25 cellular contexts compared by ENCODE assay signal in the genomic region with DNA sequence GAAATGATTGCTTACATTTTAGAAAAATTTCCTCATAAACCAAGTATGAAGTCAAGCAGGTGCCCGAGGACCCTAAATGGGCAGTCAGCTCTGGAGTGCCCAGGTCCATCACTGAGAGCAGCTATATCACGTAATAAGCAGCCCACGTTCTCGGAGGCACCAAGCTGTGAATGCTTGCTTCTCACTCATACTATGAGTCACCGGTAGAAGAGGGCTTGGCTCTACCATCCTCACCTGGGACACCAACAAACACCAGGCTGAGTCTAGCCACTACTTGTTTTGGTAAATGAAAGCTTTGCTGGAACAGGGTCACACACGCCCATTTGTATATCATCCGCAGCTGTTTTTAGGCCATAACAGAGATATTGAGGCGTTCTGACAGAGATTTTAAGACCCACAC.
"Had no signal": no experiment of that assay in that cellular context is flagged by ENCODE, and none has a peak within 500 bp of the region (broad histone marks: within the 10 kb centered on the region; RNA-seq: fewer than 3 reads in every experiment).

No MANE protein-coding gene starts in this region.

- H3K27me3 ChIP-seq: body of pancreas, hepatocyte, left lung, tibial artery had no signal

- H3K27ac ChIP-seq: body of pancreas, hepatocyte, left lung, prostate gland, tibial artery had no signal

- H3K4me2 ChIP-seq: hepatocyte had no signal

- H3K4me3 Mint-ChIP-seq: activated CD4-positive, alpha-beta T cell treated with anti-CD3 and anti-CD28 coated beads, Interleukin-2, amount 10 ng/mL, durations not matched to agents 7 days and 5 days; activated CD8-positive, alpha-beta T cell treated with anti-CD3 and anti-CD28 coated beads, Interleukin-2, amount 10 ng/mL, durations not matched to agents 7 days and 5 days; activated naive CD8-positive, alpha-beta T cell treated with anti-CD3 and anti-CD28 coated beads, Interleukin-2, amount 50 U/mL, for 24 hours; activated T-helper 1 cell treated with anti-CD3 and anti-CD28 coated beads, Interleukin-12 subunit alpha, Interleukin-12 subunit beta, Interleukin-2, Interleukin-4 antibody, amounts not matched to agents 30 ng/mL and 10 ng/mL and 1 ng/mL, durations not matched to agents 14 hours and 24 hours and 36 hours; immature natural killer cell; naive thymus-derived CD4-positive, alpha-beta T cell; neural crest cell; T-cell; T-helper 2 cell treated with Interferon-gamma antibody and Interleukin-4, amounts not matched to agents 5 μg/mL and 100 μg/mL, for 36 hours had no signal

- H3K9me3 ChIP-seq: body of pancreas, left lung, prostate gland, tibial artery had no signal

- H3K27me3 Mint-ChIP-seq: activated CD4-positive, alpha-beta T cell treated with anti-CD3 and anti-CD28 coated beads, Interleukin-2, amount 10 ng/mL, durations not matched to agents 7 days and 5 days; activated naive CD8-positive, alpha-beta T cell treated with anti-CD3 and anti-CD28 coated beads, Interleukin-2, amount 50 U/mL, for 24 hours; naive thymus-derived CD4-positive, alpha-beta T cell; T-cell had no signal

- H3K4me1 ChIP-seq: body of pancreas, left lung, prostate gland had no signal

- ATAC-seq: activated CD4-positive, CD25-positive, alpha-beta regulatory T cell treated with anti-CD3 and anti-CD28 coated beads, Interleukin-2, amount 50 U/mL, for 24 hours; activated CD8-positive, alpha-beta T cell treated with anti-CD3 and anti-CD28 coated beads, Interleukin-2, amount 10 ng/mL, durations not matched to agents 7 days and 5 days; activated naive CD8-positive, alpha-beta T cell treated with anti-CD3 and anti-CD28 coated beads, Interleukin-2, amount 50 U/mL, for 24 hours; body of pancreas; left lung; naive thymus-derived CD4-positive, alpha-beta T cell; T-cell had no signal

- H3K36me3 ChIP-seq: left lung, prostate gland, tibial artery had no signal

- H3K79me2 ChIP-seq: hepatocyte had no signal

- H3K9me3 Mint-ChIP-seq: activated CD4-positive, alpha-beta T cell treated with anti-CD3 and anti-CD28 coated beads, Interleukin-2, amount 10 ng/mL, durations not matched to agents 7 days and 5 days; activated naive CD8-positive, alpha-beta T cell treated with anti-CD3 and anti-CD28 coated beads, Interleukin-2, amount 50 U/mL, for 24 hours; activated T-helper 1 cell treated with anti-CD3 and anti-CD28 coated beads, Interleukin-12 subunit alpha, Interleukin-12 subunit beta, Interleukin-2, Interleukin-4 antibody, amounts not matched to agents 30 ng/mL and 10 ng/mL and 1 ng/mL, durations not matched to agents 14 hours and 24 hours and 36 hours; immature natural killer cell; neural crest cell; T-cell; T-helper 2 cell treated with Interferon-gamma antibody and Interleukin-4, amounts not matched to agents 5 μg/mL and 100 μg/mL, for 36 hours had no signal

- H3K4me3 ChIP-seq: body of pancreas, hepatocyte, left lung, lung, prostate gland, tibial artery had no signal

- H3K36me3 Mint-ChIP-seq: immature natural killer cell, T-cell had no signal

- H3K27ac Mint-ChIP-seq: activated CD4-positive, alpha-beta T cell treated with anti-CD3 and anti-CD28 coated beads, Interleukin-2, amount 10 ng/mL, durations not matched to agents 7 days and 5 days; activated CD8-positive, alpha-beta T cell treated with anti-CD3 and anti-CD28 coated beads, Interleukin-2, amount 10 ng/mL, durations not matched to agents 7 days and 5 days; activated naive CD8-positive, alpha-beta T cell treated with anti-CD3 and anti-CD28 coated beads, Interleukin-2, amount 50 U/mL, for 24 hours; activated T-helper 1 cell treated with anti-CD3 and anti-CD28 coated beads, Interleukin-12 subunit alpha, Interleukin-12 subunit beta, Interleukin-2, Interleukin-4 antibody, amounts not matched to agents 30 ng/mL and 10 ng/mL and 1 ng/mL, durations not matched to agents 14 hours and 24 hours and 36 hours; immature natural killer cell; naive thymus-derived CD4-positive, alpha-beta T cell; T-cell; T-helper 2 cell treated with Interferon-gamma antibody and Interleukin-4, amounts not matched to agents 5 μg/mL and 100 μg/mL, for 36 hours had no signal

- DNase-seq: activated CD4-positive, alpha-beta T cell treated with anti-CD3 and anti-CD28 coated beads, Interleukin-2, amount 10 ng/mL, durations not matched to agents 7 days and 5 days; activated CD8-positive, alpha-beta T cell treated with anti-CD3 and anti-CD28 coated beads, Interleukin-2, amount 10 ng/mL, durations not matched to agents 7 days and 5 days; activated gamma-delta T cell; activated naive CD4-positive, alpha-beta T cell treated with anti-CD3 and anti-CD28 coated beads, Interleukin-2, amount 50 U/mL, for 16 hours; activated naive CD8-positive, alpha-beta T cell treated with anti-CD3 and anti-CD28 coated beads, Interleukin-2, amount 50 U/mL, for 24 hours; anterior cingulate cortex; body of pancreas; effector memory CD4-positive, alpha-beta T cell; immature natural killer cell; kidney glomerular epithelial cell; left lung; naive thymus-derived CD4-positive, alpha-beta T cell; occipital lobe; stimulated activated CD4-positive, alpha-beta T cell treated with anti-CD3 and anti-CD28 coated beads, Interleukin-4, amount 100 ng/mL, for 24 hours; stimulated activated naive CD4-positive, alpha-beta T cell treated with Interleukin-2 at 50 U/mL for 16 hours; substantia nigra; T-cell; tibial artery had no signal

- H3K4me1 Mint-ChIP-seq: activated CD4-positive, alpha-beta T cell treated with anti-CD3 and anti-CD28 coated beads, Interleukin-2, amount 10 ng/mL, durations not matched to agents 7 days and 5 days had no signal

- H2AFZ ChIP-seq: hepatocyte had no signal
